8 cellular contexts compared by ENCODE assay signal in genomic region chr5:60945760-60946253, GRCh38. TPM values are rescaled to one million over a fixed set of nuclear protein-coding genes. Genes with fewer than 3 reads are reported as not detected.
DNase-seq lines count a peak whose midpoint lies in the region; ATAC-seq and TF ChIP-seq lines count a peak whose summit lies in the region.

No MANE protein-coding gene starts in this region.

- no peak overlapping the region for H3K4me3 Mint-ChIP-seq in CD4-positive, alpha-beta memory T cell

- no peaks in the 10 kb centered on the region for H3K27me3 ChIP-seq in CD4-positive, alpha-beta memory T cell (ENCODE audit: insufficient read depth, low read length)
- H3K27me3 ChIP-seq in duodenal mucosa (ENCODE audit: control insufficient read depth in 1 of 2, insufficient read depth in 2 of 2, low read length in 2 of 2): no peaks in the 10 kb centered on the region
- no peaks in the 10 kb centered on the region for H3K27me3 ChIP-seq in lung (ENCODE audit: control insufficient read depth, insufficient read depth)
- no peaks in the 10 kb centered on the region for H3K27me3 ChIP-seq in tibial artery

- no peaks in the 10 kb centered on the region for H3K27me3 Mint-ChIP-seq in CD4-positive, alpha-beta memory T cell

- ATAC-seq in GM19023 (IDR thresholded peaks at IDR 0.05; ENCODE audit: unreplicated experiment): peak; percentile 19
- peak; percentile 20 for ATAC-seq in HG03108 (IDR thresholded peaks at IDR 0.05; ENCODE audit: unreplicated experiment)
- ATAC-seq in lung (ENCODE audit: insufficient read depth, low FRiP score): peak; percentile 22

- H3K36me3 ChIP-seq in CD4-positive, alpha-beta memory T cell (ENCODE audit: insufficient read depth, low read length): no peaks in the 10 kb centered on the region
- H3K36me3 ChIP-seq in duodenal mucosa (ENCODE audit: control insufficient read depth in 1 of 2, insufficient read depth in 2 of 2, low read length in 2 of 2) (no peaks in the 10 kb centered on the region), lung (ENCODE audit: control insufficient read depth in 2 of 2, insufficient read depth in 2 of 2, low read length in 2 of 2) (no peaks in the 10 kb centered on the region), tibial artery (no peaks in the 10 kb centered on the region)

- TF ChIP-seq CTCF in lung (IDR thresholded peaks at IDR 0.05; ENCODE audit: control extremely low read depth, extremely low read depth): no peak
- TF ChIP-seq CTCF in tibial artery (IDR thresholded peaks at IDR 0.05): no peak

- peak overlapping the region; percentile 76 to 92 for H3K9ac ChIP-seq in duodenal mucosa (ENCODE audit: low read depth in 1 of 2, low read length in 2 of 2)

- 4% methylated on average over 23 of the region's 23 CpGs for WGBS in lung, 2 donors

- peak overlapping the region in 3 of 7 donors; percentile 45 to 89 (median 75) for H3K27ac Mint-ChIP-seq in CD4-positive, alpha-beta memory T cell

- peaks cover 20 to 28% (median 26%) of the 10 kb centered on the region in 4 donors for H3K4me1 Mint-ChIP-seq in CD4-positive, alpha-beta memory T cell

- DNase-seq in CD4-positive, alpha-beta memory T cell: no peak
- DNase-seq in lung (ENCODE audit: low spot score) (peak; percentile 33), tibial artery (peak; percentile 41 to 69)
- DNase-seq in activated CD8-positive, alpha-beta memory T cell treated with anti-CD3 and anti-CD28 coated beads, Interleukin-2, amount 50 U/mL, for 4 hours: no peak

- CTCF ChIA-PET in CD4-positive, alpha-beta memory T cell (lab: Charles Lee; ENCODE audit: partially characterized antibody): interaction anchor here (0.6 to 3.0 kb wide), 2 partner anchors 13 to 1505 kb away, joined by 4 to 9 read pairs; no protein-coding TSS in a partner anchor

- H3K4me3 ChIP-seq in CD4-positive, alpha-beta memory T cell (ENCODE audit: low read length in 2 of 2): peak overlapping the region; percentile 92 to 94
- peak overlapping the region; percentile 96 to 100 for H3K4me3 ChIP-seq in duodenal mucosa (ENCODE audit: low read depth in 1 of 2, low read length in 2 of 2)
- peak overlapping the region; percentile 79 for H3K4me3 ChIP-seq in lung
- H3K4me3 ChIP-seq in tibial artery: peak overlapping the region; percentile 68 to 86

- peak overlapping the region; percentile 60 for H3K27ac ChIP-seq in CD4-positive, alpha-beta memory T cell (ENCODE audit: low read depth, low read length)
- H3K27ac ChIP-seq in duodenal mucosa (ENCODE audit: low read depth, low read length) (peak overlapping the region; percentile 65), lung (ENCODE audit: low read depth in 1 of 2, low read length in 1 of 2) (peak overlapping the region; percentile 34 to 90), tibial artery (peak overlapping the region; percentile 78 to 89)

- POLR2A ChIA-PET in CD4-positive, alpha-beta memory T cell (lab: Charles Lee; ENCODE audit: partially characterized antibody): interaction anchor here (2.2 kb wide), 1 partner anchor 385 kb away, joined by 15 read pairs; the partner anchor contains the start of gene ZSWIM6

- no peaks in the 10 kb centered on the region for H3K9me3 Mint-ChIP-seq in CD4-positive, alpha-beta memory T cell

- peaks cover 21% of the 10 kb centered on the region for H3K4me1 ChIP-seq in CD4-positive, alpha-beta memory T cell (ENCODE audit: insufficient read depth, low read length)
- H3K4me1 ChIP-seq in duodenal mucosa (ENCODE audit: control insufficient read depth in 1 of 2, insufficient read depth in 2 of 2, low read length in 2 of 2) (peaks cover 15 to 19% of the 10 kb centered on the region in 2 donors), lung (ENCODE audit: control insufficient read depth in 2 of 2, insufficient read depth in 2 of 2, low read length in 2 of 2) (peaks cover 0 to 6% of the 10 kb centered on the region in 2 donors), tibial artery (peaks cover 0 to 20% (median 4%) of the 10 kb centered on the region in 4 donors)

- peaks cover 0 to 5% of the 10 kb centered on the region in 2 donors for H3K36me3 Mint-ChIP-seq in CD4-positive, alpha-beta memory T cell

- no peaks in the 10 kb centered on the region for H3K9me3 ChIP-seq in CD4-positive, alpha-beta memory T cell (ENCODE audit: control insufficient read depth in 1 of 2, low read length in 2 of 2)
- H3K9me3 ChIP-seq in duodenal mucosa (ENCODE audit: control insufficient read depth in 1 of 2, low read length in 2 of 2): no peaks in the 10 kb centered on the region
- H3K9me3 ChIP-seq in lung (ENCODE audit: control insufficient read depth in 2 of 2, insufficient read depth in 1 of 2, low read length in 1 of 2): no peaks in the 10 kb centered on the region
- H3K9me3 ChIP-seq in tibial artery: no peaks in the 10 kb centered on the region

- intact Hi-C loops in CD4-positive, alpha-beta memory T cell (cut with micrococcal nuclease): loop anchor here (1.0 to 5.0 kb wide), 5 partner anchors 14 to 462 kb away; partner anchors contain the start of genes DEPDC1B, SMIM15 and ZSWIM6
- intact Hi-C loops in tibial artery (cut with DNase I; ENCODE audit: low total_unique reads): loop anchor here (10.0 kb wide), 2 partner anchors 219 to 389 kb away; partner anchors contain the start of genes SMIM15 and ZSWIM6

TF ChIP-seq in PFSK-1, 5 proteins besides CTCF, POLR2A, EP300 and RAD21:
- TF ChIP-seq REST (IDR thresholded peaks at IDR 0.05; ENCODE audit: insufficient read depth in 1 of 2, low read depth in 2 of 2, low read length in 2 of 2) (no peak), SIN3A (IDR thresholded peaks at IDR 0.05; ENCODE audit: borderline replicate concordance, insufficient read depth, low read length) (peak; percentile 26; the same call in 1 of the 2 replicates), TAF1 (IDR thresholded peaks at IDR 0.05; ENCODE audit: borderline replicate concordance, insufficient read depth, low read length) (no peak), FOXP2 (optimal IDR thresholded peaks at IDR 0.05; ENCODE audit: borderline replicate concordance, extremely low read depth, extremely low read length, insufficient read depth) (no peak), POLR2AphosphoS5 (IDR thresholded peaks at IDR 0.05; ENCODE audit: low read depth, low read length) (no peak)

RNA-seq across cellular contexts. Expression of gene NDUFAF2, which starts 0.8 kb away (rescaled TPM):
- 10 to 100 TPM; 14.7 to 14.8 TPM for total RNA-seq in CD4-positive, alpha-beta memory T cell
- 10 to 100 TPM; 34.8 to 44.9 TPM for polyA plus RNA-seq in CD4-positive, alpha-beta memory T cell
- 81.3 TPM for polyA plus RNA-seq in PFSK-1 (2012; ENCODE audit: insufficient read length, low read depth)
- 10 to 100 TPM; 12.2 to 23.2 TPM for total RNA-seq in lung
- 10 to 100 TPM; 36.4 to 68.8 TPM for polyA plus RNA-seq in lung

RNA-seq across cellular contexts. Expression of gene ERCC8, which starts 0.9 kb away (rescaled TPM):
- 1 to 10 TPM; 7.1 to 9.0 TPM for total RNA-seq in CD4-positive, alpha-beta memory T cell
- 10 to 100 TPM; 10.6 to 20.5 TPM for polyA plus RNA-seq in CD4-positive, alpha-beta memory T cell
- 9.0 TPM for polyA plus RNA-seq in PFSK-1 (2012; ENCODE audit: insufficient read length, low read depth)
- total RNA-seq in lung: 10 to 100 TPM; 10.5 to 11.3 TPM
- 1 to 10 TPM; 4.6 to 5.5 TPM for polyA plus RNA-seq in lung

Comparison
In these comparisons a context has a peak if more than half of its experiments do, and no peak if none do; other contexts are left out.
1. DNase-seq: peak in lung (single experiment) and tibial artery (2 of 2); none in CD4-positive, alpha-beta memory T cell (0 of 5) and activated CD8-positive, alpha-beta memory T cell treated with anti-CD3 and anti-CD28 coated beads, Interleukin-2, amount 50 U/mL, for 4 hours (single experiment).
2. Peak in every context shown above with its lines, with median percentiles within 50 percentile points of each other: H3K27ac ChIP-seq, H3K4me3 ChIP-seq and ATAC-seq.